In genomic region chr3:32865364-32865763, GRCh38 we compare ENCODE assay signal across 14 cellular contexts. TPM values are rescaled to one million over a fixed set of nuclear protein-coding genes. Genes with fewer than 3 reads are reported as not detected.
DNase-seq lines count a peak whose midpoint lies in the region; TF ChIP-seq lines count a peak whose summit lies in the region.
"Had no signal": no experiment of that assay in that cellular context is flagged by ENCODE, and none has a peak within 500 bp of the region (broad histone marks: within the 10 kb centered on the region; RNA-seq: fewer than 3 reads in every experiment).

No MANE protein-coding gene starts in this region.

- H3K36me3 Mint-ChIP-seq in nephron progenitor cell (ENCODE audit: low read depth): peaks cover 33% of the 10 kb centered on the region

- DNase-seq in AG20443 (ENCODE audit: low spot score) (peak; percentile 52), NCI-H226 (peak; percentile 10), epithelial cell of prostate (ENCODE audit: low read depth, low spot score) (peak; percentile 24), nephron progenitor cell (no peak), germinal center (ENCODE audit: low spot score) (no peak), NCI-H748 (lab: John Stamatoyannopoulos, UW; ENCODE audit: unreplicated experiment) (no peak), globus pallidus (ENCODE audit: low spot score) (no peak), thyroid gland (no peak)
- DNase-seq: activated naive CD4-positive, alpha-beta T cell treated with anti-CD3 and anti-CD28 coated beads, Interleukin-2, amount 50 U/mL, for 16 hours; effector memory CD4-positive, alpha-beta T cell; hippocampal formation; MG63; NK-92 treated with Interleukin-12 subunit alpha and Interleukin-12 subunit beta, amount 100 ng/mL, for 24 hours had no signal

- no peak overlapping the region for H3K4me3 Mint-ChIP-seq in nephron progenitor cell

- H3K36me3 ChIP-seq in thyroid gland: no peaks in the 10 kb centered on the region
- H3K36me3 ChIP-seq: MG63 had no signal

- no peaks in the 10 kb centered on the region for H3K9me3 ChIP-seq in thyroid gland
- H3K9me3 ChIP-seq: MG63 had no signal

- no peak for TF ChIP-seq POLR2A in thyroid gland (IDR thresholded peaks at IDR 0.05)

- peaks cover 95% of the 10 kb centered on the region for H3K4me1 Mint-ChIP-seq in nephron progenitor cell

- TF ChIP-seq CTCF in nephron progenitor cell (IDR thresholded peaks at IDR 0.05): no peak
- TF ChIP-seq CTCF in thyroid gland (IDR thresholded peaks at IDR 0.05): no peak

- peak overlapping the region; percentile 94 for H3K27ac Mint-ChIP-seq in nephron progenitor cell

- H3K4me1 ChIP-seq in thyroid gland: no peaks in the 10 kb centered on the region

- peaks cover 4% of the 10 kb centered on the region for H3K27me3 Mint-ChIP-seq in nephron progenitor cell (ENCODE audit: low read depth, poor library complexity)

- H3K27me3 ChIP-seq in thyroid gland: no peaks in the 10 kb centered on the region
- H3K27me3 ChIP-seq: MG63 had no signal

- no peak overlapping the region for H3K4me3 ChIP-seq in thyroid gland (replicated peaks in 1 of 3)
- H3K4me3 ChIP-seq: MG63, skin epidermis had no signal

- H3K9me3 Mint-ChIP-seq in nephron progenitor cell: no peaks in the 10 kb centered on the region

- H3K27ac ChIP-seq in epithelial cell of prostate: no peak overlapping the region
- no peak overlapping the region for H3K27ac ChIP-seq in thyroid gland
- H3K27ac ChIP-seq: skin epidermis had no signal

- intact Hi-C loops in thyroid gland (cut with DNase I): no loop called here

- 63 to 78% methylated on average over 6 of the region's 6 CpGs for WGBS in thyroid gland, 2 donors

RNA-seq across cellular contexts. Expression of gene TRIM71, which starts 47.6 kb away (rescaled TPM):
- total RNA-seq in thyroid gland: under 1 TPM in 3 of 4 donors, not detected in 1; under 0.01 to 0.15 (median 0.13) TPM

Comparison
In these comparisons a context has a peak if more than half of its experiments do, and no peak if none do; other contexts are left out.
1. DNase-seq: peak in AG20443 (single experiment), NCI-H226 (single experiment) and epithelial cell of prostate (single experiment); none in nephron progenitor cell (single experiment), germinal center (single experiment), NCI-H748 (single experiment), globus pallidus (single experiment) and thyroid gland (0 of 2).